Comparison of ENCODE assay signal across 19 cellular contexts in genomic region chr4:26261400-26261799, GRCh38.
"Had no signal": no experiment of that assay in that cellular context is flagged by ENCODE, and none has a peak within 500 bp of the region (broad histone marks: within the 10 kb centered on the region; RNA-seq: fewer than 3 reads in every experiment).

No MANE protein-coding gene starts in this region.

- H3K27ac ChIP-seq: ascending aorta, breast epithelium, dorsolateral prefrontal cortex, parathyroid adenoma, thyroid gland, vagina, VCaP had no signal

- DNase-seq: activated CD4-positive, alpha-beta T cell treated with anti-CD3 and anti-CD28 coated beads for 1 hour; activated CD4-positive, alpha-beta T cell treated with anti-CD3 and anti-CD28 coated beads, Interleukin-2, amount 50 U/mL, for 48 hours; activated naive CD4-positive, alpha-beta T cell treated with anti-CD3 and anti-CD28 coated beads for 36 hours; activated naive CD8-positive, alpha-beta T cell treated with anti-CD3 and anti-CD28 coated beads, Interleukin-2, amount 50 U/mL, for 24 hours; dorsolateral prefrontal cortex; endodermal cell; kidney; left lung; mesenchymal stem cell; naive thymus-derived CD8-positive, alpha-beta T cell; stimulated activated CD4-positive, alpha-beta T cell treated with anti-CD3 and anti-CD28 coated beads, Interleukin-15, amount 100 ng/mL, for 24 hours; stimulated activated CD4-positive, alpha-beta T cell treated with anti-CD3 and anti-CD28 coated beads, Interleukin-4, amount 100 ng/mL, for 1 hour; stimulated activated naive B cell treated with anti-CD40 and anti-IgM and Interleukin-4, amounts not matched to agents 10 μg/mL and 1 μg/mL and 100 μg/mL, for 72 hours; thyroid gland had no signal

- H2AFZ ChIP-seq: parathyroid adenoma had no signal

- FAIRE-seq: kidney had no signal

- ATAC-seq: activated naive CD8-positive, alpha-beta T cell treated with anti-CD3 and anti-CD28 coated beads, Interleukin-2, amount 50 U/mL, for 24 hours; left lung; naive thymus-derived CD8-positive, alpha-beta T cell; stimulated activated naive B cell treated with anti-CD40 and anti-IgM and Interleukin-4, amounts not matched to agents 10 μg/mL and 1 μg/mL and 100 μg/mL, for 72 hours had no signal

- H3K4me1 ChIP-seq: ascending aorta, breast epithelium, parathyroid adenoma, thyroid gland, vagina had no signal

- H3K27me3 ChIP-seq: ascending aorta, breast epithelium, left lung, thyroid gland, vagina had no signal

- H3K79me2 ChIP-seq: parathyroid adenoma had no signal

- H3K36me3 ChIP-seq: ascending aorta, breast epithelium, left lung, thyroid gland, vagina had no signal

- H3K9me3 ChIP-seq: ascending aorta, thyroid gland, vagina had no signal

- H3K9ac ChIP-seq: parathyroid adenoma had no signal

- H3K4me3 ChIP-seq: ascending aorta, breast epithelium, dorsolateral prefrontal cortex, left lung, thyroid gland, vagina had no signal
